ENCODE assay signal across 11 cellular contexts in the genomic region with DNA sequence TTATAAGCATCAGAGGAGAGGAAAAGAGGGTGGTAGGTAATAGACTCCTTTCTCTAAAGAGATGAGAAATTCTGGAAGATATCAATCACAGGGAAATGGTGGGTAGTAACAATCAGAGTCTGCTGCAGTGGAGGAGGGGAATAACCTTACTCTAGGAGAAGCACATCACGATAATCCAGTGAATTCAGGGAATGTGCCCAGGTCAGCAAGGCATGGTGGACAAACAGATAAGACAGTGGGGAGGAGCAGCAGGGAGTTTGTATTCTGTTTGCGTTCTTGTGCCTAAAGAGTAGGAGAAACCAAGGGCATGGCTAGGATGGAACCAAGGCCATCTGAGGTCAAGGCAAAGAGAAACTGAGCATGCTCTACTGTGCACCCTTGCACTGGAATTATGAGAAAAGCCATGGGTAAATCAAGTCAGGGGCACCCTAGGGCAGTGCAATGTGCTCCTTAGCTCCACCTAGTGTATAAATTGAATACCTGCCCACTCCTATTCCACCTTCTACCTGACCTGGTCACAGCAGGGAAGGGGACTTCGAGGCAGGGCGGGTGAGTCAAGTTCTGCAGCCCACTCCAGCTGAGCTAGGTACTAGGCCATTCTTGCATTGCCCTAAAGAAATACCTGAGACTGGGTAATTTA. TPM values are rescaled to one million over a fixed set of nuclear protein-coding genes. Genes with fewer than 3 reads are reported as not detected.
A peak's percentile ranks its signal among the peaks of the same experiment; 100 is the strongest.
DNase-seq lines count a peak whose midpoint lies in the region; ATAC-seq and TF ChIP-seq lines count a peak whose summit lies in the region.
"Had no signal": no experiment of that assay in that cellular context is flagged by ENCODE, and none has a peak within 500 bp of the region (broad histone marks: within the 10 kb centered on the region; RNA-seq: fewer than 3 reads in every experiment).

No MANE protein-coding gene starts in this region.

- no peak overlapping the region for H3K27ac ChIP-seq in uterus
- H3K27ac ChIP-seq: neutrophil had no signal

- no peak overlapping the region for H3K4me3 ChIP-seq in astrocyte of the spinal cord (ENCODE audit: low read depth, low read length)
- H3K4me3 ChIP-seq in uterus, result no peak overlapping the region

- H3K4me3 Mint-ChIP-seq in nephron (peak overlapping the region in 2 of 3 experiments; percentile 10 to 16), glutamatergic neuron (ENCODE audit: unreplicated experiment) (no peak overlapping the region)

- H3K36me3 Mint-ChIP-seq in nephron (ENCODE audit: low read depth) (peaks cover 12% of the 10 kb centered on the region), glutamatergic neuron (ENCODE audit: unreplicated experiment) (peaks cover 4% of the 10 kb centered on the region)

- peak; percentile 74 for TF ChIP-seq CTCF in GM12873 (IDR thresholded peaks at IDR 0.05; ENCODE audit: insufficient read depth, low read depth, low read length, missing control alignments)
- TF ChIP-seq CTCF in astrocyte of the spinal cord (IDR thresholded peaks at IDR 0.05; ENCODE audit: low read depth, low read length), result peak; percentile 48
- peak in 1 of 3 experiments; percentile 33 for TF ChIP-seq CTCF in nephron (IDR thresholded peaks at IDR 0.05; ENCODE audit: unreplicated experiment in 3 of 3)
- no peak for TF ChIP-seq CTCF in glutamatergic neuron (IDR thresholded peaks at IDR 0.05; ENCODE audit: partially characterized antibody, unreplicated experiment)
- no peak for TF ChIP-seq CTCF in uterus (IDR thresholded peaks at IDR 0.05)

- H3K9me3 ChIP-seq in uterus, result no peaks in the 10 kb centered on the region
- H3K9me3 ChIP-seq: neutrophil had no signal

- no peak for TF ChIP-seq POLR2A in uterus (IDR thresholded peaks at IDR 0.05)

- H3K4me1 ChIP-seq in uterus, result no peaks in the 10 kb centered on the region

- ATAC-seq in HG02885 (IDR thresholded peaks at IDR 0.05; ENCODE audit: poor library complexity, unreplicated experiment), result peak; percentile 50

- in situ Hi-C loops in astrocyte of the spinal cord (cut with HindIII; ENCODE audit: low sequenced_read_pairs), result no loop called here

- peak overlapping the region in 2 of 3 experiments; percentile 43 to 92 for H3K27ac Mint-ChIP-seq in nephron
- no peak overlapping the region for H3K27ac Mint-ChIP-seq in glutamatergic neuron (ENCODE audit: unreplicated experiment)

- H3K27me3 Mint-ChIP-seq in nephron (ENCODE audit: low read depth) (peaks cover 3% of the 10 kb centered on the region), glutamatergic neuron (ENCODE audit: unreplicated experiment) (no peaks in the 10 kb centered on the region)

- intact Hi-C loops in uterus (cut with DNase I; ENCODE audit: low total_unique reads), result no loop called here

- H3K27me3 ChIP-seq in uterus, result no peaks in the 10 kb centered on the region
- H3K27me3 ChIP-seq: neutrophil had no signal

- DNase-seq in astrocyte of the spinal cord (ENCODE audit: low read depth, low spot score), result no peak
- DNase-seq in glutamatergic neuron, result no peak
- no peak for DNase-seq in glomerular visceral epithelial cell (ENCODE audit: extremely low spot score)
- no peak for DNase-seq in NCI-H2107 treated with DMSO at 0.1 percent for 48 hours (lab: John Stamatoyannopoulos, UW; ENCODE audit: unreplicated experiment)
- DNase-seq in uterus, result no peak
- DNase-seq: central memory CD4-positive, alpha-beta T cell; SIG-M5 had no signal

- no peaks in the 10 kb centered on the region for H3K36me3 ChIP-seq in uterus
- H3K36me3 ChIP-seq: neutrophil had no signal

- H3K9me3 Mint-ChIP-seq in nephron (peaks cover 8% of the 10 kb centered on the region), glutamatergic neuron (ENCODE audit: unreplicated experiment) (peaks cover 3% of the 10 kb centered on the region)

- H3K4me1 Mint-ChIP-seq in nephron, result peaks cover 13% of the 10 kb centered on the region
- H3K4me1 Mint-ChIP-seq in glutamatergic neuron (ENCODE audit: low read depth, unreplicated experiment), result peaks cover 4% of the 10 kb centered on the region

RNA-seq across cellular contexts. Expression of a gene that starts 31.6 kb away (rescaled TPM):
- total RNA-seq in glutamatergic neuron (ENCODE audit: unreplicated experiment) (6.3 TPM), uterus (10 to 100 TPM in 1 of 4 donors, 1 to 10 TPM in 2, under 1 TPM in 1; 0.51 to 12.5 (median 4.5) TPM)

Comparison
In these comparisons a context has a peak if more than half of its experiments do, and no peak if none do; other contexts are left out.
1. CTCF ChIP-seq: peak in GM12873 (single experiment) and astrocyte of the spinal cord (single experiment); none in glutamatergic neuron (single experiment) and uterus (0 of 4).